In the genomic region with DNA sequence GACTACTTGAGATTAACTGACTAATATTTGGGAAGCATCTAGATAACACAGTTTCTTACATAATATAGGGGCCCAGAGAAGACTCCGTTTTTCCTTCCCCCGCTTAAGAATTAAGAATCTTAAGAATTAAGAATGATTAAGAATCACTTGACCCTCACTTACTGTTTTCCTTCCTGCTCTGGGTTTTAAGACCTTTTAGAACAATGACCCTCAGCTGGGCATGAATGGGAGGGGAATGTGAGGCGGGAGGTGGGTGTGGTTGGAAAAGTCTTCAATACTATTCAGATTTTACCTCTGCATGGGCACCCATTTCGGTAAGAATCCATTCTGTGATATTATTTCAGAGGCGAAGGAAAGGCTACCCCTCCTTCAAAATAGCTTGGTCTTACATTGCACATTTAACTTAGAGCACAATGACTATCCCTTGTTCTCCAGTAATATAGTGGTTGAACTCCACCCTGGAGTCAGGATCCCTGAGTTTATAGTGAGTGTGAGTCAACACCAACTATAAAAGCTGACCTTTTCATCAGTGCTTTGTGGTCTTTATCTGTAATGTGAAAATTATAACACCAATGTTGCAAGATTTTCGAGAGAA, we compare ENCODE assay signal across 26 cellular contexts.
DNase-seq lines count a peak whose midpoint lies in the region; ATAC-seq and TF ChIP-seq lines count a peak whose summit lies in the region.
"Had no signal": no experiment of that assay in that cellular context is flagged by ENCODE, and none has a peak within 500 bp of the region (broad histone marks: within the 10 kb centered on the region; RNA-seq: fewer than 3 reads in every experiment).

No MANE protein-coding gene starts in this region.

- no peak for ATAC-seq in GM19455 (IDR thresholded peaks at IDR 0.05; ENCODE audit: unreplicated experiment)
- ATAC-seq: activated naive CD4-positive, alpha-beta T cell treated with anti-CD3 and anti-CD28 coated beads, Interleukin-2, amount 50 U/mL, for 72 hours; left lung had no signal

- no peak overlapping the region for H3K9ac ChIP-seq in NT2/D1 (ENCODE audit: insufficient read length, low read depth)
- H3K9ac ChIP-seq: KMS-11, parathyroid adenoma had no signal

- H3K36me3 ChIP-seq in HAP-1 (replicated peaks) (no peaks in the 10 kb centered on the region), NT2/D1 (ENCODE audit: insufficient read depth, insufficient read length, low read length) (no peaks in the 10 kb centered on the region)
- H3K36me3 ChIP-seq: left lung, right atrium auricular region, spleen had no signal

- H3K4me1 ChIP-seq in HAP-1 (peaks cover 27% of the 10 kb centered on the region), NT2/D1 (ENCODE audit: insufficient read depth, insufficient read length) (no peaks in the 10 kb centered on the region)
- H3K4me1 ChIP-seq: left lung, parathyroid adenoma, spleen, tibial artery had no signal

- no peaks in the 10 kb centered on the region for H3K27me3 ChIP-seq in HAP-1 (ENCODE audit: low read depth)
- H3K27me3 ChIP-seq in NT2/D1 (ENCODE audit: insufficient read depth, insufficient read length): no peaks in the 10 kb centered on the region
- H3K27me3 ChIP-seq: left lung, right atrium auricular region, spleen, tibial artery had no signal

- H3K9me3 ChIP-seq in HAP-1: no peaks in the 10 kb centered on the region
- no peaks in the 10 kb centered on the region for H3K9me3 ChIP-seq in NT2/D1 (ENCODE audit: insufficient read depth, low read length)
- H3K9me3 ChIP-seq: right atrium auricular region, spleen, tibial artery had no signal

- H3K4me3 ChIP-seq in HAP-1 (no peak overlapping the region), NT2/D1 (ENCODE audit: insufficient read length, low read depth) (no peak overlapping the region), fibroblast of pulmonary artery (replicated peaks; ENCODE audit: low read depth, low read length) (no peak overlapping the region)
- H3K4me3 ChIP-seq: left lung, right atrium auricular region, spleen, tibial artery had no signal

- DNase-seq in A172 (ENCODE audit: low spot score): peak; percentile 12
- peak; percentile 68 for DNase-seq in HAP-1 (ENCODE audit: low spot score in 2 of 2)
- DNase-seq in NT2/D1 (ENCODE audit: low read depth, low spot score): peak; percentile 15
- DNase-seq in fibroblast of pulmonary artery (ENCODE audit: low read depth): peak; percentile 39
- no peak for DNase-seq in COR-L47 (lab: John Stamatoyannopoulos, UW)
- DNase-seq in NCI-H526 (lab: John Stamatoyannopoulos, UW): no peak
- no peak for DNase-seq in HCEC 1CT
- DNase-seq: ACHN; activated CD4-positive, alpha-beta T cell treated with anti-CD3 and anti-CD28 coated beads for 48 hours; activated T-cell treated with anti-CD3 and anti-CD28 coated beads for 4 hours; hypothalamus; left lung; mesenchymal stem cell; NCI-H1417 treated with DMSO at 0.1 percent for 48 hours; NCI-H2029 treated with DMSO at 0.1 percent for 48 hours; NCI-H69; SIG-M5; spleen; stimulated activated CD8-positive, alpha-beta memory T cell treated with anti-CD3 and anti-CD28 coated beads, Interleukin-4, amount 100 ng/mL, for 48 hours; T-helper 9 cell; tibial artery had no signal

- in situ Hi-C loops in HAP-1 (cut with MboI; ENCODE audit: low sequenced_read_pairs): no loop called here

- no peak for TF ChIP-seq CTCF in fibroblast of pulmonary artery (IDR thresholded peaks at IDR 0.05; ENCODE audit: low read length, missing control alignments)

Comparison
In these comparisons a context has a peak if more than half of its experiments do, and no peak if none do; other contexts are left out.
1. DNase-seq: peak in A172 (single experiment), HAP-1 (2 of 2), NT2/D1 (single experiment) and fibroblast of pulmonary artery (single experiment); none in COR-L47 (single experiment), NCI-H526 (0 of 2) and HCEC 1CT (single experiment).